In the genomic region with DNA sequence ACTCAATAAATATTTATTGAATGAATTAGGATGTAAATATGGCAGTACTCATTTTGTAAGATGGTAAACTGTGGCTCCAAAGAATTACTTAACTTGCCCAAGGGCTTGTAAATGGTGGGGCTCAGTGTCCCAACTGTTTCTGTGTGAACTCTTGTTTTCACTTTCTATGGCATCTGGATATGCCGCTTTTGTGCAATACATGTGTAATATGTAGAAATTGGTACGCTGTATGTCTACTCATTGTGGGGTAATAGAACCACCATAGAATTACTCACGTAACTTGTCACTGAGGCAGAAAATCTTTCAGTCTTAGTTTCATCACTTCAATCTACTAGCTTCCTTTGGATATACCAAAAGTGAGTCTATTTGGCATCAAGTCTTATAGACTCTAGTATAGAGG, we compare ENCODE assay signal across 8 cellular contexts. TPM values are rescaled to one million over a fixed set of nuclear protein-coding genes. Genes with fewer than 3 reads are reported as not detected.
DNase-seq lines count a peak whose midpoint lies in the region; ATAC-seq lines count a peak whose summit lies in the region.

No MANE protein-coding gene starts in this region.

- H3K4me3 ChIP-seq in H7 (ENCODE audit: insufficient read depth, low read depth, low read length): peak overlapping the region; percentile 86; the same call in 1 of the 2 replicates
- peak overlapping the region; percentile 58 for H3K4me3 ChIP-seq in SJSA1
- peak overlapping the region; percentile 93 for H3K4me3 ChIP-seq in skeletal muscle satellite cell (ENCODE audit: low read length)

- peaks cover 17% of the 10 kb centered on the region for H3K36me3 ChIP-seq in H7 (replicated peaks; ENCODE audit: control insufficient read depth, insufficient read depth, low read length)
- H3K36me3 ChIP-seq in SJSA1: peaks cover 49% of the 10 kb centered on the region
- H3K36me3 ChIP-seq in skeletal muscle satellite cell (ENCODE audit: insufficient read depth, low read length): peaks cover 27% of the 10 kb centered on the region

- H3K4me2 ChIP-seq in skeletal muscle satellite cell (ENCODE audit: low read length): peak overlapping the region; percentile 83

- peak overlapping the region; percentile 95 for H3K9ac ChIP-seq in skeletal muscle satellite cell (ENCODE audit: low read depth, low read length)

- H3K27ac ChIP-seq in SJSA1: no peak overlapping the region

- H3K4me1 ChIP-seq in SJSA1 (replicated peaks): peaks cover 5% of the 10 kb centered on the region
- peaks cover 7% of the 10 kb centered on the region for H3K4me1 ChIP-seq in skeletal muscle satellite cell (ENCODE audit: control insufficient read depth, insufficient read depth, low read length)

- H3K27me3 ChIP-seq in H7 (ENCODE audit: control insufficient read depth, insufficient read depth, low read length) (no peaks in the 10 kb centered on the region), SJSA1 (replicated peaks) (no peaks in the 10 kb centered on the region), skeletal muscle satellite cell (ENCODE audit: control insufficient read depth, insufficient read depth, low read length) (no peaks in the 10 kb centered on the region)

- H3K9me3 ChIP-seq in SJSA1 (replicated peaks) (no peaks in the 10 kb centered on the region; the same call in 1 of the 2 replicates), skeletal muscle satellite cell (replicated peaks; ENCODE audit: low read length) (no peaks in the 10 kb centered on the region)

- ATAC-seq in esophagus mucosa (peak; percentile 62), HG03354 (IDR thresholded peaks at IDR 0.05; ENCODE audit: poor library complexity, severe bottlenecking, unreplicated experiment) (no peak)

- DNase-seq in H7: no peak
- DNase-seq in SJSA1 (ENCODE audit: low read depth in 1 of 2, low spot score in 2 of 2): no peak
- DNase-seq in putamen (ENCODE audit: low spot score): no peak
- no peak for DNase-seq in KG1 (lab: John Stamatoyannopoulos, UW)
- DNase-seq in effector CD8-positive, alpha-beta T cell (lab: John Stamatoyannopoulos, UW): no peak

RNA-seq across cellular contexts. Expression of a gene that starts 1.0 kb away (rescaled TPM):
- 46.9 and 58.0 TPM in 2 replicates for total RNA-seq in H7 (2014; rRNA removed; shearing (Covaris generic))
- 40.2 and 49.6 TPM in 2 replicates for total RNA-seq in SJSA1 (2014; rRNA removed; shearing (Covaris generic))
- total RNA-seq in esophagus mucosa: 21.5 TPM
- total RNA-seq in skeletal muscle satellite cell (2012; rRNA removed): 33.9 and 37.8 TPM in 2 replicates

RNA-seq across cellular contexts. Expression of a gene that starts 28.6 kb away (rescaled TPM):
- 113 and 129 TPM in 2 replicates for total RNA-seq in H7 (2014; rRNA removed; shearing (Covaris generic))
- total RNA-seq in SJSA1 (2014; rRNA removed; shearing (Covaris generic)): 45.5 and 60.0 TPM in 2 replicates
- total RNA-seq in esophagus mucosa: 64.9 TPM
- total RNA-seq in skeletal muscle satellite cell (2012; rRNA removed): 42.3 and 46.7 TPM in 2 replicates

RNA-seq across cellular contexts. Expression of a gene that starts 40.0 kb away (rescaled TPM):
- 5.3 and 10.6 TPM in 2 replicates for total RNA-seq in H7 (2014; rRNA removed; shearing (Covaris generic))
- total RNA-seq in SJSA1 (2014; rRNA removed; shearing (Covaris generic)): 5.9 and 6.1 TPM in 2 replicates
- total RNA-seq in esophagus mucosa: 3.1 TPM
- total RNA-seq in skeletal muscle satellite cell (2012; rRNA removed): 1.3 and 4.8 TPM in 2 replicates

RNA-seq across cellular contexts. Expression of a gene that starts 41.6 kb away (rescaled TPM):
- total RNA-seq in H7 (2014; rRNA removed; shearing (Covaris generic)): 14.5 and 19.0 TPM in 2 replicates
- total RNA-seq in SJSA1 (2014; rRNA removed; shearing (Covaris generic)): 3.9 and 9.9 TPM in 2 replicates
- total RNA-seq in esophagus mucosa: 17.9 TPM
- total RNA-seq in skeletal muscle satellite cell (2012; rRNA removed): 8.5 and 8.6 TPM in 2 replicates

RNA-seq across cellular contexts. Expression of a gene that starts 49.7 kb away (rescaled TPM):
- total RNA-seq in H7 (2014; rRNA removed; shearing (Covaris generic)): 5.0 and 15.6 TPM in 2 replicates
- total RNA-seq in SJSA1 (2014; rRNA removed; shearing (Covaris generic)): 0.21 TPM in 1 of 2 replicates, not detected in the other
- total RNA-seq in esophagus mucosa: 4.5 TPM
- total RNA-seq in skeletal muscle satellite cell (2012; rRNA removed): 7.9 and 10.7 TPM in 2 replicates
